Comparison of ENCODE assay signal across 1 cellular context in the genomic region with DNA sequence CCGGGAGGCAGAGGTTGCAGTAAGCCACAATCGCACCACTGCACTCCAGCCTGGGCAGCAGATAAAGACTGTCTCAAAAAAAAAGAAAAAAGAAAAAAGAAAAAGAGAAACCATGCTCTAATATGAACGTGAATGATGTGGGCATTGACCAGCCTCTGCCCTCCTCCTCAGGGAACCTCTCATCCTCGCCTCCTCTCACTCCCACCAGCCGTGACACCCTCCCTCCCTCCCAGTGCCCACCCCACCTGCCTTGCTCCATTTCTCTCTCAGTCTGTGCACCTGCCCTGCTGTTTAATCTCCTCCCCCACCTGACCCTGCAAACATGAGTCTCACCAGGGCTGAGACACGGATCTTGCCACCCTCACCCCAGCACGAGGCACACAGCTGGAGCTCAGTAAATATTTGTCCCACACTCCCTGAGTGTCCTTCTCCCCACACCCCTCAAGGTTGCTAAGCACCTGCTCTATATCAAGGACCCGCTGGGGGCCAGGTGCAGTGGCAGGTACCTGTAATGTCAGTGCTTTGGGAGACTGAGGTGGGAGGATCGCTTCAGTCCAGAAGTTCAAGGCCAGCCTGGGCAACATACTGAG.
TF ChIP-seq lines count a peak whose summit lies in the region.

No MANE protein-coding gene starts in this region.

TF ChIP-seq in SK-N-SH treated with all-trans-retinoic acid at 6 μM for 48 hours, 23 proteins besides CTCF, POLR2A, EP300 and RAD21 (continued from another document):
- TF ChIP-seq, protein P1, sequence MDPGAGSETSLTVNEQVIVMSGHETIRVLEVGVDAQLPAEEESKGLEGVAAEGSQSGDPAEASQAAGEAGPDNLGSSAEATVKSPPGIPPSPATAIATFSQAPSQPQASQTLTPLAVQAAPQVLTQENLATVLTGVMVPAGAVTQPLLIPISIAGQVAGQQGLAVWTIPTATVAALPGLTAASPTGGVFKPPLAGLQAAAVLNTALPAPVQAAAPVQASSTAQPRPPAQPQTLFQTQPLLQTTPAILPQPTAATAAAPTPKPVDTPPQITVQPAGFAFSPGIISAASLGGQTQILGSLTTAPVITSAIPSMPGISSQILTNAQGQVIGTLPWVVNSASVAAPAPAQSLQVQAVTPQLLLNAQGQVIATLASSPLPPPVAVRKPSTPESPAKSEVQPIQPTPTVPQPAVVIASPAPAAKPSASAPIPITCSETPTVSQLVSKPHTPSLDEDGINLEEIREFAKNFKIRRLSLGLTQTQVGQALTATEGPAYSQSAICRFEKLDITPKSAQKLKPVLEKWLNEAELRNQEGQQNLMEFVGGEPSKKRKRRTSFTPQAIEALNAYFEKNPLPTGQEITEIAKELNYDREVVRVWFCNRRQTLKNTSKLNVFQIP (CRISPR knock-in tag; IDR thresholded peaks at IDR 0.05; ENCODE audit: borderline replicate concordance, low read depth) = no peak
- no peak for TF ChIP-seq ESRRG (CRISPR knock-in tag; IDR thresholded peaks at IDR 0.05)
- TF ChIP-seq CSDC2 (CRISPR knock-in tag; IDR thresholded peaks at IDR 0.05) = no peak
- TF ChIP-seq ZFP30 (CRISPR knock-in tag; IDR thresholded peaks at IDR 0.05) = no peak
